ENCODE assay signal across 1 cellular context in the genomic region with DNA sequence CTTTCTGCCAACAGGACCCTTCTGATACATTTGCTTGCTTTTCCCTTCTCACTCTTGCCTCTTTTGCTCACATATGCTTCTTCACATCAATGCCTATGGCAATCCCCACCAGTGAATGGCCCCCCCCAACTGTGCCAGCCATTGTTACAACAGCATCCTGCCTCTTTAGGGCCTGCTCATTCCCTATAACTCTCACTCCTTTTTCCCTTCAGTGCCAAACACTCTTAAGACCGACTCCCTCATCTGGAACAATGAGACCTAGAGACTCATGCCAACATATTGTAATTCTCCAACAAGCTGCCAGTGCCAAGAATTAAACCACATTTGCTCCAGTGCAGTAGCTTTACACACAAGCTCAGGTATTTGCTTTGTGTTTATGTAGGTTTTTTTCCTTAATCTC.
TF ChIP-seq lines count a peak whose summit lies in the region.

No MANE protein-coding gene starts in this region.

TF ChIP-seq in GM23338, 12 proteins besides CTCF, POLR2A, EP300 and RAD21 (continued from another document):
- TF ChIP-seq, protein P1, sequence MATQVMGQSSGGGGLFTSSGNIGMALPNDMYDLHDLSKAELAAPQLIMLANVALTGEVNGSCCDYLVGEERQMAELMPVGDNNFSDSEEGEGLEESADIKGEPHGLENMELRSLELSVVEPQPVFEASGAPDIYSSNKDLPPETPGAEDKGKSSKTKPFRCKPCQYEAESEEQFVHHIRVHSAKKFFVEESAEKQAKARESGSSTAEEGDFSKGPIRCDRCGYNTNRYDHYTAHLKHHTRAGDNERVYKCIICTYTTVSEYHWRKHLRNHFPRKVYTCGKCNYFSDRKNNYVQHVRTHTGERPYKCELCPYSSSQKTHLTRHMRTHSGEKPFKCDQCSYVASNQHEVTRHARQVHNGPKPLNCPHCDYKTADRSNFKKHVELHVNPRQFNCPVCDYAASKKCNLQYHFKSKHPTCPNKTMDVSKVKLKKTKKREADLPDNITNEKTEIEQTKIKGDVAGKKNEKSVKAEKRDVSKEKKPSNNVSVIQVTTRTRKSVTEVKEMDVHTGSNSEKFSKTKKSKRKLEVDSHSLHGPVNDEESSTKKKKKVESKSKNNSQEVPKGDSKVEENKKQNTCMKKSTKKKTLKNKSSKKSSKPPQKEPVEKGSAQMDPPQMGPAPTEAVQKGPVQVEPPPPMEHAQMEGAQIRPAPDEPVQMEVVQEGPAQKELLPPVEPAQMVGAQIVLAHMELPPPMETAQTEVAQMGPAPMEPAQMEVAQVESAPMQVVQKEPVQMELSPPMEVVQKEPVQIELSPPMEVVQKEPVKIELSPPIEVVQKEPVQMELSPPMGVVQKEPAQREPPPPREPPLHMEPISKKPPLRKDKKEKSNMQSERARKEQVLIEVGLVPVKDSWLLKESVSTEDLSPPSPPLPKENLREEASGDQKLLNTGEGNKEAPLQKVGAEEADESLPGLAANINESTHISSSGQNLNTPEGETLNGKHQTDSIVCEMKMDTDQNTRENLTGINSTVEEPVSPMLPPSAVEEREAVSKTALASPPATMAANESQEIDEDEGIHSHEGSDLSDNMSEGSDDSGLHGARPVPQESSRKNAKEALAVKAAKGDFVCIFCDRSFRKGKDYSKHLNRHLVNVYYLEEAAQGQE (IDR thresholded peaks at IDR 0.05; ENCODE audit: unreplicated experiment) = no peak
